9 cellular contexts compared by ENCODE assay signal in the genomic region with DNA sequence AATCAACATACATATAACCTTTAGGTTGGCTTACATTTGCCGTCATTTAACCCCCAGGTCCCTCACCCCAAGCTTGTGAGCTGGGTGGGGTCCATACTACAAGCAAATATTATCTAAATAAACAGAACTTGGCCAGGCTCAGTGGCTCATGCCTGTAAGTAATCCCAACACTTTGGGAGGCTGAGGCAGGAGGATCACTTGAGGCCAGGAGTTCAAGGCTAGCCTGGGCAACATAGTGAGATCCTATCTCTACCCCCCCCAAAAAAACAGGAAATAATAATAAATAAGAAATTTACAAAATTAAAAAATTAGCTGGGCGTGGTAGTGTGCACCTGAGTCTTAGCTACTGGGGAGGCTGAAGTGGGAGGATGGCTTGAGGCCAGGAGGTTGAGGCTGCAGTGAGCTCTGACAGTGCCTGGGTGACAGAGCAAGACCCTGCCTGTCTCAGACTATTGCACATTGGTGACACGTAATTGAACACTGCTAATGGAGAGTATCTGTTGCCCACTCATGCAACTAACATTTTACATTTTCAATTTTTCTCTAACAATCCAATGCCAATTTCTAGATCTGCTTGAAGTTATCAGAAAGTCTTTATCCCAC. TPM values are rescaled to one million over a fixed set of nuclear protein-coding genes. Genes with fewer than 3 reads are reported as not detected.
DNase-seq lines count a peak whose midpoint lies in the region; ATAC-seq and TF ChIP-seq lines count a peak whose summit lies in the region.
"Had no signal": no experiment of that assay in that cellular context is flagged by ENCODE, and none has a peak within 500 bp of the region (broad histone marks: within the 10 kb centered on the region; RNA-seq: fewer than 3 reads in every experiment).

No MANE protein-coding gene starts in this region.

- DNase-seq in CD14-positive monocyte (ENCODE audit: low spot score) (no peak), nephron progenitor cell (no peak), AG08395 (ENCODE audit: low spot score) (no peak), glomerular visceral epithelial cell (ENCODE audit: extremely low spot score) (no peak), GDM1 (lab: John Stamatoyannopoulos, UW) (no peak)
- DNase-seq in activated naive CD8-positive, alpha-beta T cell treated with anti-CD3 and anti-CD28 coated beads, Interleukin-2, amount 50 U/mL, for 24 hours: no peak
- DNase-seq: NCI-H82 had no signal

- no peak for ATAC-seq in activated naive CD8-positive, alpha-beta T cell treated with anti-CD3 and anti-CD28 coated beads, Interleukin-2, amount 50 U/mL, for 24 hours
- ATAC-seq in HG03196 (IDR thresholded peaks at IDR 0.05; ENCODE audit: unreplicated experiment): no peak

- peak; percentile 4 for TF ChIP-seq POLR2A in GM18526 (IDR thresholded peaks at IDR 0.05; ENCODE audit: extremely low read depth, insufficient read length)

- TF ChIP-seq CTCF in CD14-positive monocyte (IDR thresholded peaks at IDR 0.05) (no peak), nephron progenitor cell (IDR thresholded peaks at IDR 0.05) (no peak)

- intact Hi-C loops in CD14-positive monocyte (cut with micrococcal nuclease): no loop called here

- H3K27me3 Mint-ChIP-seq in CD14-positive monocyte (ENCODE audit: low read depth in 3 of 3) (peaks cover 0 to 1% (median 0%) of the 10 kb centered on the region in 3 donors), nephron progenitor cell (ENCODE audit: low read depth, poor library complexity) (no peaks in the 10 kb centered on the region)
- H3K27me3 Mint-ChIP-seq in activated naive CD8-positive, alpha-beta T cell treated with anti-CD3 and anti-CD28 coated beads, Interleukin-2, amount 50 U/mL, for 24 hours: no peaks in the 10 kb centered on the region

- H3K27ac Mint-ChIP-seq in CD14-positive monocyte (peak overlapping the region in 6 of 7 donors; percentile 79 to 92 (median 89)), nephron progenitor cell (peak overlapping the region; percentile 21)
- peak overlapping the region; percentile 86 for H3K27ac Mint-ChIP-seq in activated naive CD8-positive, alpha-beta T cell treated with anti-CD3 and anti-CD28 coated beads, Interleukin-2, amount 50 U/mL, for 24 hours

- H3K4me1 Mint-ChIP-seq in CD14-positive monocyte (peaks cover 70% of the 10 kb centered on the region), nephron progenitor cell (no peaks in the 10 kb centered on the region)
- peaks cover 100% of the 10 kb centered on the region for H3K4me1 Mint-ChIP-seq in activated naive CD8-positive, alpha-beta T cell treated with anti-CD3 and anti-CD28 coated beads, Interleukin-2, amount 50 U/mL, for 24 hours

- H3K36me3 Mint-ChIP-seq in CD14-positive monocyte (peaks cover 19 to 26% of the 10 kb centered on the region in 2 donors), nephron progenitor cell (ENCODE audit: low read depth) (peaks cover 12% of the 10 kb centered on the region)
- H3K36me3 Mint-ChIP-seq in activated naive CD8-positive, alpha-beta T cell treated with anti-CD3 and anti-CD28 coated beads, Interleukin-2, amount 50 U/mL, for 24 hours (ENCODE audit: low read depth): peaks cover 55% of the 10 kb centered on the region

- H3K4me3 Mint-ChIP-seq in CD14-positive monocyte (no peak overlapping the region), nephron progenitor cell (no peak overlapping the region)
- H3K4me3 Mint-ChIP-seq in activated naive CD8-positive, alpha-beta T cell treated with anti-CD3 and anti-CD28 coated beads, Interleukin-2, amount 50 U/mL, for 24 hours: peak overlapping the region; percentile 49

- H3K9me3 Mint-ChIP-seq in CD14-positive monocyte: peaks cover 0 to 6% (median 3%) of the 10 kb centered on the region in 7 donors
- H3K9me3 Mint-ChIP-seq in activated naive CD8-positive, alpha-beta T cell treated with anti-CD3 and anti-CD28 coated beads, Interleukin-2, amount 50 U/mL, for 24 hours: no peaks in the 10 kb centered on the region
- H3K9me3 Mint-ChIP-seq in nephron progenitor cell: no peaks in the 10 kb centered on the region

RNA-seq across cellular contexts. Expression of gene FNBP1, which starts 18.9 kb away (rescaled TPM):
- 10 to 100 TPM; 51.4 to 60.7 TPM for polyA plus RNA-seq in CD14-positive monocyte

RNA-seq across cellular contexts. Expression of gene GPR107, which starts 29.6 kb away (rescaled TPM):
- polyA plus RNA-seq in CD14-positive monocyte: 1 to 10 TPM; 6.0 TPM

Comparison
In these comparisons a context has a peak if more than half of its experiments do, and no peak if none do; other contexts are left out.
1. H3K27ac Mint-ChIP-seq: peak in every context shown above with its lines; median percentile 89 in CD14-positive monocyte; 86 in activated naive CD8-positive, alpha-beta T cell treated with anti-CD3 and anti-CD28 coated beads, Interleukin-2, amount 50 U/mL, for 24 hours; 21 in nephron progenitor cell.